In genomic region chr6:21845018-21845417, GRCh38 we compare ENCODE assay signal across 15 cellular contexts.
DNase-seq lines count a peak whose midpoint lies in the region; ATAC-seq and TF ChIP-seq lines count a peak whose summit lies in the region.
"Had no signal": no experiment of that assay in that cellular context is flagged by ENCODE, and none has a peak within 500 bp of the region (broad histone marks: within the 10 kb centered on the region; RNA-seq: fewer than 3 reads in every experiment).

No MANE protein-coding gene starts in this region.

- peaks cover 67% of the 10 kb centered on the region for H3K4me1 Mint-ChIP-seq in neural crest cell

- peaks cover 2 to 43% (median 9%) of the 10 kb centered on the region in 3 donors for H3K4me1 ChIP-seq in gastroesophageal sphincter

- TF ChIP-seq CTCF in neural crest cell (conservative IDR thresholded peaks at IDR 0.05), result no peak
- no peak for TF ChIP-seq CTCF in gastroesophageal sphincter (IDR thresholded peaks at IDR 0.05)

- 38 to 65% methylated on average over 1 to 2 of the region's 3 CpGs for WGBS in gastroesophageal sphincter (ENCODE audit: low coverage in 1 of 2), 2 donors

- H3K4me3 Mint-ChIP-seq in neural crest cell, result peak overlapping the region; percentile 60

- no peak for TF ChIP-seq POLR2A in gastroesophageal sphincter (IDR thresholded peaks at IDR 0.05)

- TF ChIP-seq EP300 in gastroesophageal sphincter (IDR thresholded peaks at IDR 0.05), result no peak

- H3K27ac ChIP-seq in gastroesophageal sphincter, result peak overlapping the region in 1 of 4 donors; percentile 37
- H3K27ac ChIP-seq: SK-N-MC had no signal

- no peaks in the 10 kb centered on the region for H3K27me3 Mint-ChIP-seq in neural crest cell (ENCODE audit: low read depth)

- peak overlapping the region; percentile 76 for H3K27ac Mint-ChIP-seq in neural crest cell (ENCODE audit: unreplicated experiment)

- H3K36me3 Mint-ChIP-seq in neural crest cell (ENCODE audit: low read depth), result peaks cover 9% of the 10 kb centered on the region

- no peaks in the 10 kb centered on the region for H3K36me3 ChIP-seq in gastroesophageal sphincter

- intact Hi-C loops in Right ventricle myocardium superior (cut with DNase I), result no loop called here

- no peaks in the 10 kb centered on the region for H3K9me3 Mint-ChIP-seq in neural crest cell

- DNase-seq in DMS153 (lab: John Stamatoyannopoulos, UW), result peak; percentile 45
- no peak for DNase-seq in DMS153 treated with DMSO at 0.1 percent for 48 hours (lab: John Stamatoyannopoulos, UW; ENCODE audit: unreplicated experiment)
- peak; percentile 9 for DNase-seq in NCI-H446 treated with DMSO at 0.1 percent for 48 hours (lab: John Stamatoyannopoulos, UW)
- DNase-seq in Right ventricle myocardium superior, result no peak
- peak; percentile 11 for DNase-seq in neural crest cell (ENCODE audit: low read depth, low spot score)
- no peak for DNase-seq in glomerular visceral epithelial cell (ENCODE audit: extremely low spot score)
- DNase-seq: 8988T; activated CD4-positive, CD25-positive, alpha-beta regulatory T cell; activated T-cell treated with anti-CD3 and anti-CD28 coated beads for 4 hours; cortex of kidney; foreskin fibroblast; occipital lobe had no signal

- H3K4me3 ChIP-seq in gastroesophageal sphincter, result no peak overlapping the region
- H3K4me3 ChIP-seq: SK-N-MC had no signal

- H3K9me3 ChIP-seq in gastroesophageal sphincter, result no peaks in the 10 kb centered on the region

- ATAC-seq in Right ventricle myocardium superior (ENCODE audit: poor library complexity) (peak; percentile 68), HG03571 (IDR thresholded peaks at IDR 0.05; ENCODE audit: unreplicated experiment) (no peak), gastroesophageal sphincter (no peak)

- H3K27me3 ChIP-seq in gastroesophageal sphincter, result no peaks in the 10 kb centered on the region

Comparison
In these comparisons a context has a peak if more than half of its experiments do, and no peak if none do; other contexts are left out.
1. DNase-seq: peak in DMS153 (single experiment), NCI-H446 treated with DMSO at 0.1 percent for 48 hours (single experiment) and neural crest cell (single experiment); none in DMS153 treated with DMSO at 0.1 percent for 48 hours (single experiment), Right ventricle myocardium superior (single experiment) and glomerular visceral epithelial cell (single experiment).